8 cellular contexts compared by ENCODE assay signal in genomic region chr2:238286987-238287386, GRCh38. TPM values are rescaled to one million over a fixed set of nuclear protein-coding genes. Genes with fewer than 3 reads are reported as not detected.
DNase-seq lines count a peak whose midpoint lies in the region; ATAC-seq and TF ChIP-seq lines count a peak whose summit lies in the region.

No MANE protein-coding gene starts in this region.

- H3K36me3 Mint-ChIP-seq in naive thymus-derived CD4-positive, alpha-beta T cell: no peaks in the 10 kb centered on the region

- peaks cover 0 to 2% (median 0%) of the 10 kb centered on the region in 11 donors for H3K9me3 Mint-ChIP-seq in naive thymus-derived CD4-positive, alpha-beta T cell

- TF ChIP-seq POLR2A in breast epithelium (IDR thresholded peaks at IDR 0.05): no peak
- TF ChIP-seq POLR2A in transverse colon (IDR thresholded peaks at IDR 0.05): no peak

- H3K27me3 ChIP-seq in breast epithelium (no peaks in the 10 kb centered on the region), transverse colon (no peaks in the 10 kb centered on the region)
- no peaks in the 10 kb centered on the region for H3K27me3 ChIP-seq in naive thymus-derived CD4-positive, alpha-beta T cell (ENCODE audit: control insufficient read depth in 2 of 2, insufficient read depth in 2 of 2, low read length in 2 of 2)

- POLR2A ChIA-PET in naive thymus-derived CD4-positive, alpha-beta T cell (lab: Charles Lee): interaction anchor here (1.1 to 1.4 kb wide), 2 partner anchors 35 to 319 kb away, joined by 3 to 4 read pairs; no protein-coding TSS in a partner anchor

- intact Hi-C loops in breast epithelium (cut with DNase I; ENCODE audit: low total_unique reads): no loop called here
- intact Hi-C loops in naive thymus-derived CD4-positive, alpha-beta T cell (cut with micrococcal nuclease): loop anchor here (5.0 to 10.0 kb wide), 3 partner anchors 320 to 1738 kb away; partner anchors contain the start of genes NDUFA10 (in 1 of the 2) and UBE2F (in 1 of the 2)
- intact Hi-C loops in transverse colon (cut with DNase I; ENCODE audit: low total_unique reads): no loop called here

- WGBS in transverse colon (ENCODE audit: low coverage in 1 of 2), 2 donors: 58% methylated on average over 6 of the region's 6 CpGs; no CpG with 5 or more reads in 1 of the 2 donors

- in situ Hi-C loops in transverse colon (cut with MboI; ENCODE audit: low pct_ligation_motif_present in 1 of 4, low pct_unique_long_range_greater_than_20kb in 1 of 4, low sequenced_read_pairs in 3 of 4): no loop called here

- H3K4me3 Mint-ChIP-seq in naive thymus-derived CD4-positive, alpha-beta T cell: peak overlapping the region; percentile 60 to 96 (median 85)

- no peaks in the 10 kb centered on the region for H3K9me3 ChIP-seq in breast epithelium
- no peaks in the 10 kb centered on the region for H3K9me3 ChIP-seq in naive thymus-derived CD4-positive, alpha-beta T cell (ENCODE audit: control insufficient read depth in 2 of 3, low read length in 3 of 3)
- H3K9me3 ChIP-seq in transverse colon: no peaks in the 10 kb centered on the region

- H3K4me3 ChIP-seq in breast epithelium: peak overlapping the region; percentile 83 to 86 (median 86)
- no peak overlapping the region for H3K4me3 ChIP-seq in naive thymus-derived CD4-positive, alpha-beta T cell (ENCODE audit: low read length)
- H3K4me3 ChIP-seq in transverse colon: peak overlapping the region; percentile 79 to 96 (median 84)

- H3K27ac Mint-ChIP-seq in naive thymus-derived CD4-positive, alpha-beta T cell: peak overlapping the region in 8 of 9 donors; percentile 68 to 98 (median 86)

- peak; percentile 39 for DNase-seq in stimulated activated naive CD4-positive, alpha-beta T cell treated with Interleukin-2 at 50 U/mL for 16 hours (lab: John Stamatoyannopoulos, UW)
- DNase-seq in stimulated activated naive CD4-positive, alpha-beta T cell (lab: John Stamatoyannopoulos, UW): no peak
- DNase-seq in breast epithelium (ENCODE audit: low spot score in 2 of 2) (peak in 1 of 2 donors; percentile 65), transverse colon (no peak), globus pallidus (ENCODE audit: low spot score) (no peak), NCI-H1436 (lab: John Stamatoyannopoulos, UW) (no peak)
- DNase-seq in naive thymus-derived CD4-positive, alpha-beta T cell: no peak

- TF ChIP-seq EP300 in transverse colon (IDR thresholded peaks at IDR 0.05; ENCODE audit: low read depth): no peak

- H3K4me1 ChIP-seq in breast epithelium (peaks cover 19 to 30% of the 10 kb centered on the region in 2 donors), transverse colon (peaks cover 41 to 78% (median 64%) of the 10 kb centered on the region in 4 donors)
- peaks cover 16 to 23% of the 10 kb centered on the region in 2 donors for H3K4me1 ChIP-seq in naive thymus-derived CD4-positive, alpha-beta T cell (ENCODE audit: control insufficient read depth in 2 of 2, insufficient read depth in 2 of 2, low read length in 2 of 2)

- H3K36me3 ChIP-seq in breast epithelium (no peaks in the 10 kb centered on the region), transverse colon (no peaks in the 10 kb centered on the region)
- H3K36me3 ChIP-seq in naive thymus-derived CD4-positive, alpha-beta T cell (ENCODE audit: control insufficient read depth in 2 of 3, insufficient read depth in 3 of 3, low read length in 3 of 3): no peaks in the 10 kb centered on the region

- H3K27me3 Mint-ChIP-seq in naive thymus-derived CD4-positive, alpha-beta T cell: peaks cover 0 to 2% (median 0%) of the 10 kb centered on the region in 5 donors

- ATAC-seq in naive thymus-derived CD4-positive, alpha-beta T cell: no peak
- no peak for ATAC-seq in GM21825 (IDR thresholded peaks at IDR 0.05; ENCODE audit: unreplicated experiment)

- H3K4me1 Mint-ChIP-seq in naive thymus-derived CD4-positive, alpha-beta T cell: peaks cover 33 to 75% (median 58%) of the 10 kb centered on the region in 7 donors

- CTCF ChIA-PET in naive thymus-derived CD4-positive, alpha-beta T cell (lab: Charles Lee): no interaction called here

- H3K27ac ChIP-seq in breast epithelium (peak overlapping the region; percentile 97 to 99), transverse colon (peak overlapping the region; percentile 92 to 98 (median 95))
- H3K27ac ChIP-seq in naive thymus-derived CD4-positive, alpha-beta T cell (ENCODE audit: low read depth, low read length): peak overlapping the region; percentile 80

- TF ChIP-seq CTCF in breast epithelium (IDR thresholded peaks at IDR 0.05): no peak
- no peak for TF ChIP-seq CTCF in transverse colon (IDR thresholded peaks at IDR 0.05)

RNA-seq across cellular contexts. Expression of gene PER2, which starts 1.4 kb away (rescaled TPM):
- total RNA-seq in breast epithelium (10 to 100 TPM; 14.1 to 29.7 (median 16.1) TPM), transverse colon (10 to 100 TPM; 19.1 to 67.3 (median 32.3) TPM)
- total RNA-seq in naive thymus-derived CD4-positive, alpha-beta T cell: 10 to 100 TPM; 13.5 to 28.6 (median 14.3) TPM
- polyA plus RNA-seq in naive thymus-derived CD4-positive, alpha-beta T cell: 10 to 100 TPM in 1 of 2 donors, 1 to 10 TPM in 1; 7.0 to 10.1 TPM

RNA-seq across cellular contexts. Expression of gene TRAF3IP1, which starts 33.3 kb away (rescaled TPM):
- total RNA-seq in breast epithelium (10 to 100 TPM; 12.1 to 20.6 (median 15.7) TPM), transverse colon (10 to 100 TPM in 3 of 4 donors, 1 to 10 TPM in 1; 1.1 to 14.1 (median 10.4) TPM)
- total RNA-seq in naive thymus-derived CD4-positive, alpha-beta T cell: 10 to 100 TPM in 2 of 5 experiments, 1 to 10 TPM in 3; 6.2 to 13.3 (median 9.4) TPM
- 1 to 10 TPM; 4.3 to 5.7 TPM for polyA plus RNA-seq in naive thymus-derived CD4-positive, alpha-beta T cell

RNA-seq across cellular contexts. Expression of gene HES6, which starts 47.1 kb away (rescaled TPM):
- total RNA-seq in breast epithelium (1 to 10 TPM; 4.0 to 5.6 (median 4.7) TPM), transverse colon (10 to 100 TPM; 15.0 to 94.5 (median 31.7) TPM)
- 1 to 10 TPM in 4 of 5 experiments, under 1 TPM in 1; 0.73 to 2.7 (median 2.4) TPM for total RNA-seq in naive thymus-derived CD4-positive, alpha-beta T cell
- 1 to 10 TPM in 1 of 2 donors, under 1 TPM in 1; 0.61 to 1.3 TPM for polyA plus RNA-seq in naive thymus-derived CD4-positive, alpha-beta T cell

Comparison
In these comparisons a context has a peak if more than half of its experiments do, and no peak if none do; other contexts are left out.
1. intact Hi-C loops: an anchor here in naive thymus-derived CD4-positive, alpha-beta T cell (5.0 to 10.0 kb wide); none called in breast epithelium and transverse colon.